Comparison of ENCODE assay signal across 14 cellular contexts in genomic region chr10:57968328-57969016, GRCh38.
DNase-seq lines count a peak whose midpoint lies in the region; ATAC-seq, FAIRE-seq and TF ChIP-seq lines count a peak whose summit lies in the region.
"Had no signal": no experiment of that assay in that cellular context is flagged by ENCODE, and none has a peak within 500 bp of the region (broad histone marks: within the 10 kb centered on the region; RNA-seq: fewer than 3 reads in every experiment).

No MANE protein-coding gene starts in this region.

- H3K27ac Mint-ChIP-seq in GM23338 (no peak overlapping the region), astrocyte (ENCODE audit: unreplicated experiment) (no peak overlapping the region), endodermal cell (peak overlapping the region; percentile 1), immature natural killer cell (no peak overlapping the region)

- no peaks in the 10 kb centered on the region for H3K27me3 ChIP-seq in GM23338 (ENCODE audit: insufficient read depth)
- H3K27me3 ChIP-seq in astrocyte (ENCODE audit: insufficient read depth, low read length): no peaks in the 10 kb centered on the region
- H3K27me3 ChIP-seq in endodermal cell (ENCODE audit: control insufficient read depth, insufficient read depth, low read length, poor library complexity, severe bottlenecking): no peaks in the 10 kb centered on the region
- no peaks in the 10 kb centered on the region for H3K27me3 ChIP-seq in osteoblast (ENCODE audit: insufficient read depth, low read length)
- H3K27me3 ChIP-seq: BLaER1 had no signal

- no peaks in the 10 kb centered on the region; the same call in 2 of the 3 replicates for H3K9me3 Mint-ChIP-seq in GM23338
- H3K9me3 Mint-ChIP-seq in astrocyte (ENCODE audit: unreplicated experiment): no peaks in the 10 kb centered on the region
- H3K9me3 Mint-ChIP-seq in endodermal cell: no peaks in the 10 kb centered on the region
- peaks cover 5 to 23% (median 16%) of the 10 kb centered on the region in 6 donors for H3K9me3 Mint-ChIP-seq in immature natural killer cell

- no peak overlapping the region for H3K4me3 ChIP-seq in GM23338
- H3K4me3 ChIP-seq in astrocyte (ENCODE audit: insufficient read depth, low read depth, low read length): no peak overlapping the region
- H3K4me3 ChIP-seq in endodermal cell (ENCODE audit: low read length): no peak overlapping the region
- H3K4me3 ChIP-seq in osteoblast (ENCODE audit: insufficient read depth, low read length): no peak overlapping the region
- H3K4me3 ChIP-seq: BLaER1, HAP-1 had no signal

- H3K27ac ChIP-seq in GM23338 (ENCODE audit: low read depth): no peak overlapping the region
- H3K27ac ChIP-seq in astrocyte (ENCODE audit: low read depth, low read length): no peak overlapping the region
- no peak overlapping the region for H3K27ac ChIP-seq in endodermal cell (ENCODE audit: low read depth, low read length)
- no peak overlapping the region for H3K27ac ChIP-seq in osteoblast (ENCODE audit: low read depth, low read length)
- H3K27ac ChIP-seq: BLaER1 had no signal

- no peaks in the 10 kb centered on the region for H3K79me2 ChIP-seq in GM23338 (replicated peaks; ENCODE audit: insufficient read depth)
- no peaks in the 10 kb centered on the region for H3K79me2 ChIP-seq in astrocyte (ENCODE audit: insufficient read depth, low read length)
- H3K79me2 ChIP-seq in osteoblast (ENCODE audit: insufficient read depth, low read length): no peaks in the 10 kb centered on the region

- H3F3A ChIP-seq in GM23338 (replicated peaks; ENCODE audit: low read depth): no peaks in the 10 kb centered on the region

- no peaks in the 10 kb centered on the region for H3K36me3 Mint-ChIP-seq in GM23338 (ENCODE audit: low read depth)
- no peaks in the 10 kb centered on the region for H3K36me3 Mint-ChIP-seq in astrocyte (ENCODE audit: low read depth, unreplicated experiment)
- H3K36me3 Mint-ChIP-seq in endodermal cell (ENCODE audit: low read depth): no peaks in the 10 kb centered on the region
- no peaks in the 10 kb centered on the region for H3K36me3 Mint-ChIP-seq in immature natural killer cell
- H3K36me3 Mint-ChIP-seq: CD8-positive, alpha-beta memory T cell had no signal

- H3K4me3 Mint-ChIP-seq in GM23338 (no peak overlapping the region), astrocyte (ENCODE audit: unreplicated experiment) (no peak overlapping the region), endodermal cell (no peak overlapping the region), immature natural killer cell (no peak overlapping the region)
- H3K4me3 Mint-ChIP-seq: CD8-positive, alpha-beta memory T cell had no signal

- no peak for ATAC-seq in GM23338

- FAIRE-seq in astrocyte (lab: Jason Lieb, UNC): no peak

- peak overlapping the region; percentile 78; the same call in 1 of the 2 replicates for H2AFZ ChIP-seq in GM23338
- H2AFZ ChIP-seq in astrocyte (ENCODE audit: low read depth, low read length): peak overlapping the region; percentile 10
- H2AFZ ChIP-seq in osteoblast (ENCODE audit: low read length): peak overlapping the region; percentile 17

- no peaks in the 10 kb centered on the region for H4K20me1 ChIP-seq in GM23338 (replicated peaks; ENCODE audit: insufficient read depth)
- H4K20me1 ChIP-seq in astrocyte (ENCODE audit: insufficient read depth, low read length): no peaks in the 10 kb centered on the region
- H4K20me1 ChIP-seq in osteoblast (ENCODE audit: insufficient read depth, low read length): no peaks in the 10 kb centered on the region
- H4K20me1 ChIP-seq: BLaER1 had no signal

- no peak overlapping the region for H3K9ac ChIP-seq in astrocyte (ENCODE audit: low read length)
- H3K9ac ChIP-seq in endodermal cell (ENCODE audit: extremely low read depth, low read length, poor library complexity, severe bottlenecking): no peak overlapping the region
- H3K9ac ChIP-seq: BLaER1 had no signal

- no peaks in the 10 kb centered on the region for H3K4me1 ChIP-seq in GM23338 (ENCODE audit: insufficient read depth)
- peaks cover 8% of the 10 kb centered on the region for H3K4me1 ChIP-seq in astrocyte (ENCODE audit: insufficient read depth, low read length)
- no peaks in the 10 kb centered on the region for H3K4me1 ChIP-seq in endodermal cell (ENCODE audit: control insufficient read depth, insufficient read depth, low read length)
- peaks cover 8% of the 10 kb centered on the region for H3K4me1 ChIP-seq in osteoblast (ENCODE audit: insufficient read depth, low read length)
- H3K4me1 ChIP-seq: BLaER1, Caco-2, HAP-1 had no signal

- TF ChIP-seq CTCF in GM23338 (conservative IDR thresholded peaks at IDR 0.05; ENCODE audit: low read depth in 2 of 2): no peak
- no peak for TF ChIP-seq CTCF in astrocyte (IDR thresholded peaks at IDR 0.05; ENCODE audit: insufficient read depth, low read depth, low read length)
- TF ChIP-seq CTCF in endodermal cell (conservative IDR thresholded peaks at IDR 0.05): no peak
- TF ChIP-seq CTCF in osteoblast (IDR thresholded peaks at IDR 0.05; ENCODE audit: extremely low read depth, low read depth, low read length): no peak

- H3K36me3 ChIP-seq in GM23338 (ENCODE audit: insufficient read depth) (no peaks in the 10 kb centered on the region), astrocyte (ENCODE audit: insufficient read depth, low read length) (no peaks in the 10 kb centered on the region), endodermal cell (ENCODE audit: control insufficient read depth, insufficient read depth, low read length) (no peaks in the 10 kb centered on the region), osteoblast (ENCODE audit: insufficient read depth, low read length) (no peaks in the 10 kb centered on the region)
- H3K36me3 ChIP-seq: BLaER1, HAP-1 had no signal

- H3K4me2 ChIP-seq in GM23338: no peak overlapping the region
- H3K4me2 ChIP-seq in astrocyte (ENCODE audit: low read length): no peak overlapping the region
- H3K4me2 ChIP-seq in osteoblast (ENCODE audit: insufficient read depth, low read length): no peak overlapping the region
- H3K4me2 ChIP-seq: BLaER1 had no signal

- no peaks in the 10 kb centered on the region for H3K9me2 ChIP-seq in GM23338 (ENCODE audit: insufficient read depth)

- H3K27me3 Mint-ChIP-seq in GM23338 (ENCODE audit: insufficient read depth, low read depth, poor library complexity) (peaks cover 1% of the 10 kb centered on the region), astrocyte (ENCODE audit: low read depth, unreplicated experiment) (no peaks in the 10 kb centered on the region), endodermal cell (ENCODE audit: insufficient read depth) (no peaks in the 10 kb centered on the region), immature natural killer cell (ENCODE audit: low read depth in 3 of 3) (peaks cover 0 to 2% (median 0%) of the 10 kb centered on the region in 3 donors)

- H3K4me1 Mint-ChIP-seq in GM23338 (no peaks in the 10 kb centered on the region), astrocyte (ENCODE audit: low read depth, unreplicated experiment) (peaks cover 1% of the 10 kb centered on the region), endodermal cell (peaks cover 2% of the 10 kb centered on the region), immature natural killer cell (no peaks in the 10 kb centered on the region)
- H3K4me1 Mint-ChIP-seq: CD8-positive, alpha-beta memory T cell had no signal

- WGBS in endodermal cell (ENCODE audit: insufficient coverage in 1 of 2, insufficient read length in 1 of 2), 2 experiments: 92 to 94% methylated on average over 9 to 11 of the region's 11 CpGs

- H3K9me3 ChIP-seq in astrocyte (ENCODE audit: insufficient read depth, low read depth, low read length): no peaks in the 10 kb centered on the region
- H3K9me3 ChIP-seq in endodermal cell (ENCODE audit: control insufficient read depth, low read length): no peaks in the 10 kb centered on the region
- no peaks in the 10 kb centered on the region for H3K9me3 ChIP-seq in osteoblast (ENCODE audit: low read depth, low read length)
- H3K9me3 ChIP-seq: BLaER1, Caco-2, HAP-1 had no signal

- DNase-seq in GM23338 (ENCODE audit: low spot score): no peak
- no peak for DNase-seq in astrocyte (ENCODE audit: low read depth)
- DNase-seq in endodermal cell: no peak
- peak; percentile 55 for DNase-seq in osteoblast (ENCODE audit: insufficient read length, low spot score, missing footprints)
- DNase-seq in GOT3 (lab: John Stamatoyannopoulos, UW): no peak
- no peak for DNase-seq in effector CD4-positive, alpha-beta T cell
- DNase-seq in immature natural killer cell: no peak
- no peak for DNase-seq in SHP77 (lab: John Stamatoyannopoulos, UW)
- DNase-seq: 8988T; AML-193; Caco-2; CD8-positive, alpha-beta memory T cell had no signal

TF ChIP-seq in GM23338, 12 proteins besides CTCF, POLR2A, EP300 and RAD21:
- no peak for TF ChIP-seq EZH2 (IDR thresholded peaks at IDR 0.05; ENCODE audit: low read depth, unreplicated experiment)
- TF ChIP-seq, protein P1, sequence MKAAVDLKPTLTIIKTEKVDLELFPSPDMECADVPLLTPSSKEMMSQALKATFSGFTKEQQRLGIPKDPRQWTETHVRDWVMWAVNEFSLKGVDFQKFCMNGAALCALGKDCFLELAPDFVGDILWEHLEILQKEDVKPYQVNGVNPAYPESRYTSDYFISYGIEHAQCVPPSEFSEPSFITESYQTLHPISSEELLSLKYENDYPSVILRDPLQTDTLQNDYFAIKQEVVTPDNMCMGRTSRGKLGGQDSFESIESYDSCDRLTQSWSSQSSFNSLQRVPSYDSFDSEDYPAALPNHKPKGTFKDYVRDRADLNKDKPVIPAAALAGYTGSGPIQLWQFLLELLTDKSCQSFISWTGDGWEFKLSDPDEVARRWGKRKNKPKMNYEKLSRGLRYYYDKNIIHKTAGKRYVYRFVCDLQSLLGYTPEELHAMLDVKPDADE (IDR thresholded peaks at IDR 0.05): no peak

Comparison
In these comparisons a context has a peak if more than half of its experiments do, and no peak if none do; other contexts are left out.
1. H2AFZ ChIP-seq: peak in every context shown above with its lines; median percentile 78 in GM23338; 17 in osteoblast; 10 in astrocyte.